In genomic region chr9:127844821-127845359, GRCh38 we compare ENCODE assay signal across 8 cellular contexts. TPM values are rescaled to one million over a fixed set of nuclear protein-coding genes. Genes with fewer than 3 reads are reported as not detected.
DNase-seq lines count a peak whose midpoint lies in the region; ATAC-seq and TF ChIP-seq lines count a peak whose summit lies in the region.

No MANE protein-coding gene starts in this region.

- H3K4me3 ChIP-seq in gastroesophageal sphincter (no peak overlapping the region), mesodermal cell (ENCODE audit: extremely low read depth, insufficient read depth, low read length, poor library complexity, severe bottlenecking) (no peak overlapping the region), tibial nerve (no peak overlapping the region)

- peaks cover 0 to 18% of the 10 kb centered on the region in 2 donors for H3K36me3 ChIP-seq in gastroesophageal sphincter
- peaks cover 21% of the 10 kb centered on the region for H3K36me3 ChIP-seq in mesodermal cell (ENCODE audit: control insufficient read depth, insufficient read depth, low read length)
- peaks cover 0 to 28% (median 0%) of the 10 kb centered on the region in 3 donors for H3K36me3 ChIP-seq in tibial nerve

- peak overlapping the region; percentile 27 for H3K27ac ChIP-seq in RWPE1
- peak overlapping the region in 3 of 4 donors; percentile 62 to 74 (median 65) for H3K27ac ChIP-seq in gastroesophageal sphincter
- H3K27ac ChIP-seq in mesodermal cell (ENCODE audit: low read depth, low read length, severe bottlenecking), result peak overlapping the region; percentile 87
- peak overlapping the region; percentile 55 to 79 (median 72) for H3K27ac ChIP-seq in tibial nerve

- H3K27me3 ChIP-seq in gastroesophageal sphincter, result no peaks in the 10 kb centered on the region
- H3K27me3 ChIP-seq in tibial nerve, result no peaks in the 10 kb centered on the region

- ATAC-seq in gastroesophageal sphincter, result peak; percentile 23
- no peak for ATAC-seq in HG03354 (IDR thresholded peaks at IDR 0.05; ENCODE audit: poor library complexity, severe bottlenecking, unreplicated experiment)
- no peak for ATAC-seq in GM18519 (IDR thresholded peaks at IDR 0.05; ENCODE audit: low FRiP score, unreplicated experiment)

- CTCF ChIA-PET in RWPE1 (lab: Yijun Ruan, JAX), result interaction anchor here (2.1 kb wide), 1 partner anchor 25 kb away, joined by 12 read pairs; no protein-coding TSS in a partner anchor

- POLR2A ChIA-PET in RWPE1 (lab: Yijun Ruan, JAX; ENCODE audit: low non-redundant PET), result interaction anchor here (0.6 kb wide), 1 partner anchor 43 kb away, joined by 3 read pairs; no protein-coding TSS in a partner anchor

- TF ChIP-seq POLR2A in gastroesophageal sphincter (IDR thresholded peaks at IDR 0.05) (no peak), tibial nerve (IDR thresholded peaks at IDR 0.05) (no peak)

- peaks cover 0 to 6% (median 0%) of the 10 kb centered on the region in 3 donors for H3K9me3 ChIP-seq in gastroesophageal sphincter
- peaks cover 20% of the 10 kb centered on the region for H3K9me3 ChIP-seq in mesodermal cell (ENCODE audit: control insufficient read depth, low read length)
- H3K9me3 ChIP-seq in tibial nerve, result no peaks in the 10 kb centered on the region

- H3K4me1 ChIP-seq in gastroesophageal sphincter (peaks cover 0 to 44% (median 8%) of the 10 kb centered on the region in 3 donors), mesodermal cell (ENCODE audit: control insufficient read depth, insufficient read depth, low read length, poor library complexity, severe bottlenecking) (peaks cover 22% of the 10 kb centered on the region), tibial nerve (peaks cover 0 to 54% (median 17%) of the 10 kb centered on the region in 4 donors)

- TF ChIP-seq EP300 in gastroesophageal sphincter (IDR thresholded peaks at IDR 0.05) (no peak), tibial nerve (IDR thresholded peaks at IDR 0.05) (peak in 1 of 2 donors; percentile 58)

- TF ChIP-seq CTCF in RWPE1 (conservative IDR thresholded peaks at IDR 0.05; ENCODE audit: low read depth) (no peak), gastroesophageal sphincter (IDR thresholded peaks at IDR 0.05) (no peak), tibial nerve (IDR thresholded peaks at IDR 0.05) (no peak)

- 52 to 74% methylated on average over 7 to 11 of the region's 16 CpGs for WGBS in gastroesophageal sphincter (ENCODE audit: low coverage in 1 of 2), 2 donors
- WGBS in mesodermal cell (ENCODE audit: insufficient coverage in 2 of 2), 2 experiments, result 44 to 64% methylated on average over 5 to 13 of the region's 16 CpGs
- WGBS in tibial nerve, 2 donors, result 38 to 47% methylated on average over 16 of the region's 16 CpGs

- no peak for DNase-seq in RWPE1 (ENCODE audit: low spot score)
- no peak for DNase-seq in tibial nerve (ENCODE audit: low spot score in 2 of 2)
- no peak for DNase-seq in NCI-H2107 treated with DMSO at 0.1 percent for 48 hours (lab: John Stamatoyannopoulos, UW; ENCODE audit: unreplicated experiment)
- no peak for DNase-seq in NCI-H146 (lab: John Stamatoyannopoulos, UW)

RNA-seq across cellular contexts. Expression of gene ENG, which starts 9.6 kb away (rescaled TPM):
- 10 to 100 TPM; 21.3 to 76.5 (median 48.0) TPM for total RNA-seq in gastroesophageal sphincter
- 69.9 TPM for polyA plus RNA-seq in mesodermal cell (2013, experiment 1 of 2)
- polyA plus RNA-seq in mesodermal cell (2013, experiment 2 of 2), result 50.6 TPM
- total RNA-seq in tibial nerve, result 100 to 1,000 TPM in 1 of 4 donors, 10 to 100 TPM in 3; 24.9 to 137 (median 85.6) TPM

RNA-seq across cellular contexts. Expression of gene AK1, which starts 32.6 kb away (rescaled TPM):
- total RNA-seq in gastroesophageal sphincter (10 to 100 TPM; 46.7 to 73.9 (median 49.7) TPM), tibial nerve (10 to 100 TPM; 29.9 to 65.1 (median 38.7) TPM)
- polyA plus RNA-seq in mesodermal cell (2013, experiment 1 of 2), result 88.2 TPM
- polyA plus RNA-seq in mesodermal cell (2013, experiment 2 of 2), result 72.8 TPM

RNA-seq across cellular contexts. Expression of gene FPGS, which starts 42.2 kb away (rescaled TPM):
- total RNA-seq in gastroesophageal sphincter (10 to 100 TPM; 42.5 to 91.4 (median 63.2) TPM), tibial nerve (100 to 1,000 TPM; 136 to 309 (median 143) TPM)
- polyA plus RNA-seq in mesodermal cell (2013, experiment 1 of 2), result 57.4 TPM
- 48.9 TPM for polyA plus RNA-seq in mesodermal cell (2013, experiment 2 of 2)

RNA-seq across cellular contexts. Expression of gene ST6GALNAC6, which starts 54.5 kb away (rescaled TPM):
- total RNA-seq in gastroesophageal sphincter (100 to 1,000 TPM; 112 to 146 (median 132) TPM), tibial nerve (100 to 1,000 TPM; 108 to 193 (median 172) TPM)
- 42.1 TPM for polyA plus RNA-seq in mesodermal cell (2013, experiment 1 of 2)
- polyA plus RNA-seq in mesodermal cell (2013, experiment 2 of 2), result 36.7 TPM

RNA-seq across cellular contexts. Expression of gene CDK9, which starts 59.1 kb away (rescaled TPM):
- total RNA-seq in gastroesophageal sphincter (10 to 100 TPM; 81.8 to 92.8 (median 86.5) TPM), tibial nerve (100 to 1,000 TPM in 2 of 4 donors, 10 to 100 TPM in 2; 66.6 to 112 (median 87.6) TPM)
- polyA plus RNA-seq in mesodermal cell (2013, experiment 1 of 2), result 79.5 TPM
- polyA plus RNA-seq in mesodermal cell (2013, experiment 2 of 2), result 66.6 TPM

Comparison
In these comparisons a context has a peak if more than half of its experiments do, and no peak if none do; other contexts are left out.
1. H3K27ac ChIP-seq: peak in every context shown above with its lines; median percentile 87 in mesodermal cell; 72 in tibial nerve; 65 in gastroesophageal sphincter; 27 in RWPE1.